ENCODE assay signal across 8 cellular contexts in genomic region chr19:10231624-10232228, GRCh38. TPM values are rescaled to one million over a fixed set of nuclear protein-coding genes. Genes with fewer than 3 reads are reported as not detected.
DNase-seq lines count a peak whose midpoint lies in the region; ATAC-seq and TF ChIP-seq lines count a peak whose summit lies in the region.

No MANE protein-coding gene starts in this region.

- H3K27me3 Mint-ChIP-seq in stimulated activated naive CD8-positive, alpha-beta T cell treated with anti-CD3 and anti-CD28 coated beads, Interleukin-15, Interleukin-2, amounts not matched to agents 100 ng/mL and 50 ng/mL, for 24 hours = no peaks in the 10 kb centered on the region
- no peaks in the 10 kb centered on the region for H3K27me3 Mint-ChIP-seq in mesothelial cell of epicardium (ENCODE audit: low read depth)

- H3K27ac Mint-ChIP-seq in stimulated activated naive CD8-positive, alpha-beta T cell treated with anti-CD3 and anti-CD28 coated beads, Interleukin-15, Interleukin-2, amounts not matched to agents 100 ng/mL and 50 ng/mL, for 24 hours = peak overlapping the region; percentile 26
- peak overlapping the region; percentile 90 for H3K27ac Mint-ChIP-seq in mesothelial cell of epicardium

- intact Hi-C loops in breast epithelium (cut with DNase I; ENCODE audit: low total_unique reads) = loop anchor here (10.0 kb wide), 1 partner anchor 117 kb away; the partner anchor contains the start of genes EIF3G and P2RY11

- no peaks in the 10 kb centered on the region for H3K36me3 ChIP-seq in breast epithelium

- H3K4me1 Mint-ChIP-seq in stimulated activated naive CD8-positive, alpha-beta T cell treated with anti-CD3 and anti-CD28 coated beads, Interleukin-15, Interleukin-2, amounts not matched to agents 100 ng/mL and 50 ng/mL, for 24 hours (ENCODE audit: low read depth) = peaks cover 44% of the 10 kb centered on the region
- H3K4me1 Mint-ChIP-seq in mesothelial cell of epicardium = peaks cover 15% of the 10 kb centered on the region

- peaks cover 7 to 13% of the 10 kb centered on the region in 2 donors for H3K4me1 ChIP-seq in breast epithelium

- no peak for DNase-seq in stimulated activated naive CD8-positive, alpha-beta T cell treated with anti-CD3 and anti-CD28 coated beads, Interleukin-15, Interleukin-2, amounts not matched to agents 100 U/mL and 50 U/mL, for 24 hours
- DNase-seq in breast epithelium (ENCODE audit: low spot score in 2 of 2) (no peak), mesothelial cell of epicardium (ENCODE audit: low spot score in 2 of 2, unreplicated experiment in 2 of 2) (no peak), NCI-H526 treated with DMSO at 0.1 percent for 48 hours (lab: John Stamatoyannopoulos, UW) (no peak), NCI-H2081 treated with DMSO at 0.1 percent for 48 hours (lab: John Stamatoyannopoulos, UW) (no peak), GM19240 (ENCODE audit: insufficient read length, low spot score) (no peak)

- TF ChIP-seq CTCF in breast epithelium (IDR thresholded peaks at IDR 0.05) = no peak
- TF ChIP-seq CTCF in mesothelial cell of epicardium (IDR thresholded peaks at IDR 0.05; ENCODE audit: unreplicated experiment) = no peak

- peak overlapping the region; percentile 91 to 98 (median 97) for H3K4me3 ChIP-seq in breast epithelium

- ATAC-seq in stimulated activated naive CD8-positive, alpha-beta T cell treated with anti-CD3 and anti-CD28 coated beads, Interleukin-15, Interleukin-2, amounts not matched to agents 100 U/mL and 50 U/mL, for 24 hours = no peak
- no peak for ATAC-seq in HG02759 (IDR thresholded peaks at IDR 0.05; ENCODE audit: unreplicated experiment)

- H3K27ac ChIP-seq in breast epithelium = peak overlapping the region; percentile 92 to 96

- H3K27me3 ChIP-seq in breast epithelium = no peaks in the 10 kb centered on the region

- no peaks in the 10 kb centered on the region for H3K36me3 Mint-ChIP-seq in stimulated activated naive CD8-positive, alpha-beta T cell treated with anti-CD3 and anti-CD28 coated beads, Interleukin-15, Interleukin-2, amounts not matched to agents 100 ng/mL and 50 ng/mL, for 24 hours (ENCODE audit: low read depth)
- H3K36me3 Mint-ChIP-seq in mesothelial cell of epicardium = no peaks in the 10 kb centered on the region

- no peaks in the 10 kb centered on the region for H3K9me3 Mint-ChIP-seq in stimulated activated naive CD8-positive, alpha-beta T cell treated with anti-CD3 and anti-CD28 coated beads, Interleukin-15, Interleukin-2, amounts not matched to agents 100 ng/mL and 50 ng/mL, for 24 hours
- no peaks in the 10 kb centered on the region for H3K9me3 Mint-ChIP-seq in mesothelial cell of epicardium

- no peak for TF ChIP-seq POLR2A in breast epithelium (IDR thresholded peaks at IDR 0.05)

- H3K9me3 ChIP-seq in breast epithelium = no peaks in the 10 kb centered on the region

- peak overlapping the region; percentile 83 for H3K4me3 Mint-ChIP-seq in stimulated activated naive CD8-positive, alpha-beta T cell treated with anti-CD3 and anti-CD28 coated beads, Interleukin-15, Interleukin-2, amounts not matched to agents 100 ng/mL and 50 ng/mL, for 24 hours
- peak overlapping the region; percentile 65 for H3K4me3 Mint-ChIP-seq in mesothelial cell of epicardium

RNA-seq across cellular contexts. Expression of gene S1PR2, which starts 0.6 kb away (rescaled TPM):
- total RNA-seq in breast epithelium = 10 to 100 TPM in 2 of 3 donors, 1 to 10 TPM in 1; 6.1 to 18.4 (median 13.1) TPM
- total RNA-seq in mesothelial cell of epicardium = 34.6 to 36.9 TPM (median 34.9 TPM) in 3 replicates

RNA-seq across cellular contexts. Expression of gene MRPL4, which starts 20.3 kb away (rescaled TPM):
- total RNA-seq in breast epithelium (10 to 100 TPM; 40.2 to 57.7 (median 52.7) TPM), mesothelial cell of epicardium (54.1 to 57.4 TPM (median 54.4 TPM) in 3 replicates)

RNA-seq across cellular contexts. Expression of gene DNMT1, which starts 37.0 kb away (rescaled TPM):
- total RNA-seq in breast epithelium (10 to 100 TPM; 30.6 to 55.1 (median 55.0) TPM), mesothelial cell of epicardium (110 to 115 TPM (median 112 TPM) in 3 replicates)

RNA-seq across cellular contexts. Expression of gene ICAM1, which starts 39.2 kb away (rescaled TPM):
- total RNA-seq in breast epithelium (10 to 100 TPM; 20.6 to 52.2 (median 20.8) TPM), mesothelial cell of epicardium (9.0 to 11.6 TPM (median 9.6 TPM) in 3 replicates)

RNA-seq across cellular contexts. Expression of gene ICAM4, which starts 55.0 kb away (rescaled TPM):
- total RNA-seq in breast epithelium (1 to 10 TPM in 2 of 3 donors, not detected in 1; 1.1 to 1.6 TPM), mesothelial cell of epicardium (2.0 to 2.6 TPM (median 2.4 TPM) in 3 replicates)
